ENCODE assay signal across 1 cellular context in genomic region chr1:247347395-247348222, GRCh38.
TF ChIP-seq lines count a peak whose summit lies in the region.

No MANE protein-coding gene starts in this region.

TF ChIP-seq in H1, 55 proteins besides CTCF, POLR2A, EP300 and RAD21 (continued from another document):
- TF ChIP-seq, protein P1, sequence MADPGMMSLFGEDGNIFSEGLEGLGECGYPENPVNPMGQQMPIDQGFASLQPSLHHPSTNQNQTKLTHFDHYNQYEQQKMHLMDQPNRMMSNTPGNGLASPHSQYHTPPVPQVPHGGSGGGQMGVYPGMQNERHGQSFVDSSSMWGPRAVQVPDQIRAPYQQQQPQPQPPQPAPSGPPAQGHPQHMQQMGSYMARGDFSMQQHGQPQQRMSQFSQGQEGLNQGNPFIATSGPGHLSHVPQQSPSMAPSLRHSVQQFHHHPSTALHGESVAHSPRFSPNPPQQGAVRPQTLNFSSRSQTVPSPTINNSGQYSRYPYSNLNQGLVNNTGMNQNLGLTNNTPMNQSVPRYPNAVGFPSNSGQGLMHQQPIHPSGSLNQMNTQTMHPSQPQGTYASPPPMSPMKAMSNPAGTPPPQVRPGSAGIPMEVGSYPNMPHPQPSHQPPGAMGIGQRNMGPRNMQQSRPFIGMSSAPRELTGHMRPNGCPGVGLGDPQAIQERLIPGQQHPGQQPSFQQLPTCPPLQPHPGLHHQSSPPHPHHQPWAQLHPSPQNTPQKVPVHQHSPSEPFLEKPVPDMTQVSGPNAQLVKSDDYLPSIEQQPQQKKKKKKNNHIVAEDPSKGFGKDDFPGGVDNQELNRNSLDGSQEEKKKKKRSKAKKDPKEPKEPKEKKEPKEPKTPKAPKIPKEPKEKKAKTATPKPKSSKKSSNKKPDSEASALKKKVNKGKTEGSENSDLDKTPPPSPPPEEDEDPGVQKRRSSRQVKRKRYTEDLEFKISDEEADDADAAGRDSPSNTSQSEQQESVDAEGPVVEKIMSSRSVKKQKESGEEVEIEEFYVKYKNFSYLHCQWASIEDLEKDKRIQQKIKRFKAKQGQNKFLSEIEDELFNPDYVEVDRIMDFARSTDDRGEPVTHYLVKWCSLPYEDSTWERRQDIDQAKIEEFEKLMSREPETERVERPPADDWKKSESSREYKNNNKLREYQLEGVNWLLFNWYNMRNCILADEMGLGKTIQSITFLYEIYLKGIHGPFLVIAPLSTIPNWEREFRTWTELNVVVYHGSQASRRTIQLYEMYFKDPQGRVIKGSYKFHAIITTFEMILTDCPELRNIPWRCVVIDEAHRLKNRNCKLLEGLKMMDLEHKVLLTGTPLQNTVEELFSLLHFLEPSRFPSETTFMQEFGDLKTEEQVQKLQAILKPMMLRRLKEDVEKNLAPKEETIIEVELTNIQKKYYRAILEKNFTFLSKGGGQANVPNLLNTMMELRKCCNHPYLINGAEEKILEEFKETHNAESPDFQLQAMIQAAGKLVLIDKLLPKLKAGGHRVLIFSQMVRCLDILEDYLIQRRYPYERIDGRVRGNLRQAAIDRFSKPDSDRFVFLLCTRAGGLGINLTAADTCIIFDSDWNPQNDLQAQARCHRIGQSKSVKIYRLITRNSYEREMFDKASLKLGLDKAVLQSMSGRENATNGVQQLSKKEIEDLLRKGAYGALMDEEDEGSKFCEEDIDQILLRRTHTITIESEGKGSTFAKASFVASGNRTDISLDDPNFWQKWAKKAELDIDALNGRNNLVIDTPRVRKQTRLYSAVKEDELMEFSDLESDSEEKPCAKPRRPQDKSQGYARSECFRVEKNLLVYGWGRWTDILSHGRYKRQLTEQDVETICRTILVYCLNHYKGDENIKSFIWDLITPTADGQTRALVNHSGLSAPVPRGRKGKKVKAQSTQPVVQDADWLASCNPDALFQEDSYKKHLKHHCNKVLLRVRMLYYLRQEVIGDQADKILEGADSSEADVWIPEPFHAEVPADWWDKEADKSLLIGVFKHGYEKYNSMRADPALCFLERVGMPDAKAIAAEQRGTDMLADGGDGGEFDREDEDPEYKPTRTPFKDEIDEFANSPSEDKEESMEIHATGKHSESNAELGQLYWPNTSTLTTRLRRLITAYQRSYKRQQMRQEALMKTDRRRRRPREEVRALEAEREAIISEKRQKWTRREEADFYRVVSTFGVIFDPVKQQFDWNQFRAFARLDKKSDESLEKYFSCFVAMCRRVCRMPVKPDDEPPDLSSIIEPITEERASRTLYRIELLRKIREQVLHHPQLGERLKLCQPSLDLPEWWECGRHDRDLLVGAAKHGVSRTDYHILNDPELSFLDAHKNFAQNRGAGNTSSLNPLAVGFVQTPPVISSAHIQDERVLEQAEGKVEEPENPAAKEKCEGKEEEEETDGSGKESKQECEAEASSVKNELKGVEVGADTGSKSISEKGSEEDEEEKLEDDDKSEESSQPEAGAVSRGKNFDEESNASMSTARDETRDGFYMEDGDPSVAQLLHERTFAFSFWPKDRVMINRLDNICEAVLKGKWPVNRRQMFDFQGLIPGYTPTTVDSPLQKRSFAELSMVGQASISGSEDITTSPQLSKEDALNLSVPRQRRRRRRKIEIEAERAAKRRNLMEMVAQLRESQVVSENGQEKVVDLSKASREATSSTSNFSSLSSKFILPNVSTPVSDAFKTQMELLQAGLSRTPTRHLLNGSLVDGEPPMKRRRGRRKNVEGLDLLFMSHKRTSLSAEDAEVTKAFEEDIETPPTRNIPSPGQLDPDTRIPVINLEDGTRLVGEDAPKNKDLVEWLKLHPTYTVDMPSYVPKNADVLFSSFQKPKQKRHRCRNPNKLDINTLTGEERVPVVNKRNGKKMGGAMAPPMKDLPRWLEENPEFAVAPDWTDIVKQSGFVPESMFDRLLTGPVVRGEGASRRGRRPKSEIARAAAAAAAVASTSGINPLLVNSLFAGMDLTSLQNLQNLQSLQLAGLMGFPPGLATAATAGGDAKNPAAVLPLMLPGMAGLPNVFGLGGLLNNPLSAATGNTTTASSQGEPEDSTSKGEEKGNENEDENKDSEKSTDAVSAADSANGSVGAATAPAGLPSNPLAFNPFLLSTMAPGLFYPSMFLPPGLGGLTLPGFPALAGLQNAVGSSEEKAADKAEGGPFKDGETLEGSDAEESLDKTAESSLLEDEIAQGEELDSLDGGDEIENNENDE (IDR thresholded peaks at IDR 0.05; ENCODE audit: insufficient replicate concordance, low read length) = no peak
- TF ChIP-seq RXRA (IDR thresholded peaks at IDR 0.05; ENCODE audit: insufficient read depth, low read depth, low read length) = no peak
- TF ChIP-seq BCL11A (IDR thresholded peaks at IDR 0.05; ENCODE audit: low read depth in 2 of 2, low read length in 2 of 2) = no peak
- no peak for TF ChIP-seq NANOG (IDR thresholded peaks at IDR 0.05; ENCODE audit: insufficient read depth, low read depth, low read length, poor library complexity, severe bottlenecking)
- TF ChIP-seq, protein P2, sequence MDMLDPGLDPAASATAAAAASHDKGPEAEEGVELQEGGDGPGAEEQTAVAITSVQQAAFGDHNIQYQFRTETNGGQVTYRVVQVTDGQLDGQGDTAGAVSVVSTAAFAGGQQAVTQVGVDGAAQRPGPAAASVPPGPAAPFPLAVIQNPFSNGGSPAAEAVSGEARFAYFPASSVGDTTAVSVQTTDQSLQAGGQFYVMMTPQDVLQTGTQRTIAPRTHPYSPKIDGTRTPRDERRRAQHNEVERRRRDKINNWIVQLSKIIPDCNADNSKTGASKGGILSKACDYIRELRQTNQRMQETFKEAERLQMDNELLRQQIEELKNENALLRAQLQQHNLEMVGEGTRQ (IDR thresholded peaks at IDR 0.05; ENCODE audit: low read length) = no peak
- no peak for TF ChIP-seq CEBPB (IDR thresholded peaks at IDR 0.05; ENCODE audit: low read depth, low read length)
- no peak for TF ChIP-seq FOSL1 (IDR thresholded peaks at IDR 0.05; ENCODE audit: insufficient read depth, low read depth, low read length)
